Comparison of ENCODE assay signal across 10 cellular contexts in genomic region chr9:389159-389558, GRCh38.
"Had no signal": no experiment of that assay in that cellular context is flagged by ENCODE, and none has a peak within 500 bp of the region (broad histone marks: within the 10 kb centered on the region; RNA-seq: fewer than 3 reads in every experiment).

No MANE protein-coding gene starts in this region.

- H3K4me3 Mint-ChIP-seq: activated CD4-positive, alpha-beta T cell treated with anti-CD3 and anti-CD28 coated beads, Interleukin-2, amount 10 ng/mL, durations not matched to agents 24 days and 14 days; natural killer cell treated with Interleukin-12 subunit alpha and Interleukin-12 subunit beta and Interleukin-15 and Interleukin-18, amount 100 ng/mL, for 72 hours; T-helper 2 cell treated with Interferon-gamma antibody and Interleukin-4, amounts not matched to agents 5 μg/mL and 100 μg/mL, for 36 hours; WTC11 had no signal

- ATAC-seq: natural killer cell treated with Interleukin-12 subunit alpha and Interleukin-12 subunit beta and Interleukin-15 and Interleukin-18, amount 100 ng/mL, for 72 hours; sciatic nerve; WTC11 had no signal

- H3K4me1 Mint-ChIP-seq: activated CD4-positive, alpha-beta T cell treated with anti-CD3 and anti-CD28 coated beads, Interleukin-2, amount 10 ng/mL, durations not matched to agents 24 days and 14 days had no signal

- H3K27ac Mint-ChIP-seq: activated CD4-positive, alpha-beta T cell treated with anti-CD3 and anti-CD28 coated beads, Interleukin-2, amount 10 ng/mL, durations not matched to agents 24 days and 14 days; T-helper 2 cell treated with Interferon-gamma antibody and Interleukin-4, amounts not matched to agents 5 μg/mL and 100 μg/mL, for 36 hours; WTC11 had no signal

- H3K36me3 Mint-ChIP-seq: WTC11 had no signal

- H3K9me3 Mint-ChIP-seq: activated CD4-positive, alpha-beta T cell treated with anti-CD3 and anti-CD28 coated beads, Interleukin-2, amount 10 ng/mL, durations not matched to agents 24 days and 14 days; natural killer cell treated with Interleukin-12 subunit alpha and Interleukin-12 subunit beta and Interleukin-15 and Interleukin-18, amount 100 ng/mL, for 72 hours; T-helper 2 cell treated with Interferon-gamma antibody and Interleukin-4, amounts not matched to agents 5 μg/mL and 100 μg/mL, for 36 hours; WTC11 had no signal

- DNase-seq: activated CD4-positive, alpha-beta T cell treated with anti-CD3 and anti-CD28 coated beads, Interleukin-2, amount 10 ng/mL, durations not matched to agents 24 days and 14 days; activated CD8-positive, alpha-beta memory T cell treated with anti-CD3 and anti-CD28 coated beads for 24 hours; activated CD8-positive, alpha-beta memory T cell treated with anti-CD3 and anti-CD28 coated beads, Interleukin-2, amount 50 U/mL, for 48 hours; activated gamma-delta T cell; erythroblast; stimulated activated CD4-positive, alpha-beta T cell treated with anti-CD3 and anti-CD28 coated beads, Interleukin-4, amount 100 ng/mL, for 1 hour had no signal

- H3K27me3 Mint-ChIP-seq: activated CD4-positive, alpha-beta T cell treated with anti-CD3 and anti-CD28 coated beads, Interleukin-2, amount 10 ng/mL, durations not matched to agents 24 days and 14 days; natural killer cell treated with Interleukin-12 subunit alpha and Interleukin-12 subunit beta and Interleukin-15 and Interleukin-18, amount 100 ng/mL, for 72 hours had no signal
